1 cellular context compared by ENCODE assay signal in genomic region chr5:14227501-14227900, GRCh38.
TF ChIP-seq lines count a peak whose summit lies in the region.

No MANE protein-coding gene starts in this region.

TF ChIP-seq in GM23338, 12 proteins besides CTCF, POLR2A, EP300 and RAD21 (continued from another document):
- no peak for TF ChIP-seq ETS1 (IDR thresholded peaks at IDR 0.05)
